Comparison of ENCODE assay signal across 8 cellular contexts in genomic region chr14:45133683-45134050, GRCh38. TPM values are rescaled to one million over a fixed set of nuclear protein-coding genes. Genes with fewer than 3 reads are reported as not detected.
DNase-seq lines count a peak whose midpoint lies in the region; ATAC-seq and TF ChIP-seq lines count a peak whose summit lies in the region.

No MANE protein-coding gene starts in this region.

- no peak for ATAC-seq in HG02798 (IDR thresholded peaks at IDR 0.05; ENCODE audit: poor library complexity, unreplicated experiment)
- ATAC-seq in esophagus mucosa: no peak

- peaks cover 10 to 22% of the 10 kb centered on the region in 2 donors for H3K4me1 ChIP-seq in muscle layer of duodenum (ENCODE audit: control insufficient read depth in 1 of 2, insufficient read depth in 2 of 2, low read length in 2 of 2)

- H3K9me3 ChIP-seq in AG04450 (ENCODE audit: control insufficient read depth, insufficient read depth, low read length): no peaks in the 10 kb centered on the region
- no peaks in the 10 kb centered on the region for H3K9me3 ChIP-seq in muscle layer of duodenum (ENCODE audit: control insufficient read depth in 1 of 2, low read length in 2 of 2)

- H3K4me3 ChIP-seq in AG04450 (ENCODE audit: low read depth, low read length) (peak overlapping the region; percentile 81), LNCaP clone FGC (ENCODE audit: low read depth, low read length) (peak overlapping the region; percentile 63), dorsolateral prefrontal cortex (peak overlapping the region; percentile 48 to 98 (median 87)), muscle layer of duodenum (ENCODE audit: low read depth in 1 of 2, low read length in 2 of 2) (peak overlapping the region; percentile 96 to 98)

- no peak for TF ChIP-seq CTCF in AG04450 (IDR thresholded peaks at IDR 0.05; ENCODE audit: low read depth, low read length)
- TF ChIP-seq CTCF in LNCaP clone FGC (IDR thresholded peaks at IDR 0.05; ENCODE audit: control insufficient read depth, extremely low read depth, insufficient read depth): no peak
- no peak for TF ChIP-seq CTCF in dorsolateral prefrontal cortex (IDR thresholded peaks at IDR 0.05 in 54 of 56, conservative IDR thresholded peaks at IDR 0.05 in 2 of 56; ENCODE audit: low read depth in 1 of 56, partially characterized antibody in 56 of 56)

- intact Hi-C loops in dorsolateral prefrontal cortex (cut with DNase I): loop anchor here (1.0 to 10.0 kb wide), 8 partner anchors 49 to 237 kb away; partner anchors contain the start of genes MIS18BP1 (in 2 of the 2), PRPF39 (in 2 of the 2) and TOGARAM1 (in 2 of the 2)

- H3K36me3 ChIP-seq in muscle layer of duodenum (ENCODE audit: control insufficient read depth in 1 of 2, insufficient read depth in 2 of 2, low read length in 2 of 2): peaks cover 0 to 4% of the 10 kb centered on the region in 2 donors

- POLR2A ChIA-PET in AG04450 (lab: Yijun Ruan, JAX): interaction anchor here (0.5 to 1.0 kb wide), 3 partner anchors 64 to 172 kb away, joined by 3 to 5 read pairs (median 3); partner anchors contain the start of genes KLHL28, MIS18BP1 and TOGARAM1

- CTCF ChIA-PET in AG04450 (lab: Charles Lee): interaction anchor here (0.7 to 1.6 kb wide), 4 partner anchors 120 to 280 kb away, joined by 4 to 10 read pairs (median 4); no protein-coding TSS in a partner anchor

- H3K27ac ChIP-seq in AG04450 (ENCODE audit: low read depth, low read length) (peak overlapping the region; percentile 72), dorsolateral prefrontal cortex (peak overlapping the region; percentile 67 to 99 (median 93)), muscle layer of duodenum (ENCODE audit: low read length) (peak overlapping the region; percentile 87)

- DNase-seq in AG04450 (ENCODE audit: low read depth, low spot score) (no peak), LNCaP clone FGC (ENCODE audit: low read depth) (no peak), dorsolateral prefrontal cortex (no peak), EL (no peak), NCI-H128 (lab: John Stamatoyannopoulos, UW; ENCODE audit: unreplicated experiment) (no peak)

- H3K27me3 ChIP-seq in AG04450 (ENCODE audit: control insufficient read depth, insufficient read depth, low read length): no peaks in the 10 kb centered on the region
- no peaks in the 10 kb centered on the region for H3K27me3 ChIP-seq in dorsolateral prefrontal cortex
- H3K27me3 ChIP-seq in muscle layer of duodenum (ENCODE audit: low read depth, low read length): no peaks in the 10 kb centered on the region

RNA-seq across cellular contexts. Expression of gene FKBP3, which starts 0.6 kb away (rescaled TPM):
- polyA plus RNA-seq in AG04450 (2011; rRNA removed): 55.3 and 105 TPM in 2 replicates
- polyA minus RNA-seq in AG04450 (2011; rRNA and poly(A)+ RNA removed): 7.2 and 14.2 TPM in 2 replicates
- total RNA-seq in dorsolateral prefrontal cortex: 100 to 1,000 TPM in 88 of 120 experiments, 10 to 100 TPM in 32; 78.1 to 143 (median 109) TPM
- total RNA-seq in esophagus mucosa: 45.4 TPM

RNA-seq across cellular contexts. Expression of gene FANCM, which starts 2.1 kb away (rescaled TPM):
- polyA plus RNA-seq in AG04450 (2011; rRNA removed): 1.5 and 2.8 TPM in 2 replicates
- 3.0 and 5.9 TPM in 2 replicates for polyA minus RNA-seq in AG04450 (2011; rRNA and poly(A)+ RNA removed)
- total RNA-seq in dorsolateral prefrontal cortex: 10 to 100 TPM in 25 of 120 experiments, 1 to 10 TPM in 95; 3.2 to 15.3 (median 8.3) TPM
- 4.9 TPM for total RNA-seq in esophagus mucosa

RNA-seq across cellular contexts. Expression of gene PRPF39, which starts 49.8 kb away (rescaled TPM):
- 33.0 and 48.6 TPM in 2 replicates for polyA plus RNA-seq in AG04450 (2011; rRNA removed)
- 38.9 and 46.8 TPM in 2 replicates for polyA minus RNA-seq in AG04450 (2011; rRNA and poly(A)+ RNA removed)
- total RNA-seq in dorsolateral prefrontal cortex: 10 to 100 TPM; 39.6 to 77.7 (median 57.3) TPM
- total RNA-seq in esophagus mucosa: 14.7 TPM
